Comparison of ENCODE assay signal across 8 cellular contexts in the genomic region with DNA sequence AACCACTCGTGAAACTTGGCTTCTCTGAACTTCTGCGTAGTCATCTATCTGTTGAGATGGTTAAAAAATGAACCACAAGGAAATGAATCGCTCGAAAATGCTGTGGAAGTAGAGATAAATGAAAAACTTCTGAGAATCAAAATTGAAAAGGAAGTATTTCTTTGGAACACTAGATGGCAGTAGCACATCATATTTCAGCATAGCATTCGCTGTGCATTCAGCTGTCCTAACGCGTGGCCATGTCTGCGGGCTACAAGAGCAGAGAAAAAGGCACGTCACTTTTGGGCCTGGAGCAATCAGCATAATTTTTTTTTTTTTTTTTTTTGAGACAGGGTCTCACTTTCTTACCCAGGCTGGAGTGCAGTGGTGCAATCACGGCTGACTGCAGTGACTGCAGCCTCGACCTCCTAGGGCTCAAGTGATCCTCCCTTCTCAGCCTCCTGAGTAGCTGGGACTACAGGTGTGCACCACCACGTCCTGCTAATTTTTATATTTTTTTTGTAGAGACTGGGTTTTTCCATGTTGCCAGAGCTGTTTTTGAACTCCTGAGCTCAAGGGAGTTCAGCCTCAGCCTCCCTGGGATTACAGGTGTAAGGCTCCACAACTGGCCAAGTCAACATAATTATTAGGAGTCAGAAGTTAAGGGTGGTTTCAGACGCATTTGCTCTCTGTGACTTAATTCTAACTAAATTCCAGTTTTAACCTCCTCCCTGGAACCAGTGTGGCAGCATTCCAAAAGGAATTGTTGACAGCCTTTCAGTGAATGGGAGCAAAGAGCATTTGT. TPM values are rescaled to one million over a fixed set of nuclear protein-coding genes. Genes with fewer than 3 reads are reported as not detected.
A peak's percentile ranks its signal among the peaks of the same experiment; 100 is the strongest.
DNase-seq lines count a peak whose midpoint lies in the region; ATAC-seq and TF ChIP-seq lines count a peak whose summit lies in the region.

No MANE protein-coding gene starts in this region.

- no peak overlapping the region for H3K27ac ChIP-seq in endodermal cell (ENCODE audit: low read depth, low read length)
- H3K27ac ChIP-seq in suprapubic skin: no peak overlapping the region

- H3K9me3 Mint-ChIP-seq in activated CD4-positive, alpha-beta T cell treated with anti-CD3 and anti-CD28 coated beads for 36 hours (ENCODE audit: low read depth): peaks cover 2% of the 10 kb centered on the region
- H3K9me3 Mint-ChIP-seq in endodermal cell (peaks cover 11% of the 10 kb centered on the region), mesothelial cell of epicardium (peaks cover 12% of the 10 kb centered on the region)

- POLR2A ChIA-PET in activated CD4-positive, alpha-beta T cell treated with anti-CD3 and anti-CD28 coated beads for 36 hours (lab: Charles Lee): no interaction called here

- H3K4me1 ChIP-seq in endodermal cell (ENCODE audit: control insufficient read depth, insufficient read depth, low read length) (no peaks in the 10 kb centered on the region), suprapubic skin (no peaks in the 10 kb centered on the region)

- TF ChIP-seq CTCF in AG09309 (IDR thresholded peaks at IDR 0.05; ENCODE audit: control insufficient read depth, insufficient read depth, low read depth, low read length, missing control alignments) (peak; percentile 59), endodermal cell (conservative IDR thresholded peaks at IDR 0.05) (peak; percentile 88), mesothelial cell of epicardium (IDR thresholded peaks at IDR 0.05; ENCODE audit: unreplicated experiment) (peak; percentile 89), suprapubic skin (IDR thresholded peaks at IDR 0.05) (peak; percentile 53 to 87)

- no peak overlapping the region for H3K9ac ChIP-seq in endodermal cell (ENCODE audit: extremely low read depth, low read length, poor library complexity, severe bottlenecking)

- H3K36me3 ChIP-seq in endodermal cell (ENCODE audit: control insufficient read depth, insufficient read depth, low read length): no peaks in the 10 kb centered on the region
- no peaks in the 10 kb centered on the region for H3K36me3 ChIP-seq in suprapubic skin

- peaks cover 30% of the 10 kb centered on the region for H3K27me3 Mint-ChIP-seq in activated CD4-positive, alpha-beta T cell treated with anti-CD3 and anti-CD28 coated beads for 36 hours
- H3K27me3 Mint-ChIP-seq in endodermal cell (ENCODE audit: insufficient read depth) (no peaks in the 10 kb centered on the region), mesothelial cell of epicardium (ENCODE audit: low read depth) (peaks cover 19% of the 10 kb centered on the region)

- H3K27me3 ChIP-seq in endodermal cell (ENCODE audit: control insufficient read depth, insufficient read depth, low read length, poor library complexity, severe bottlenecking): no peaks in the 10 kb centered on the region
- H3K27me3 ChIP-seq in suprapubic skin: no peaks in the 10 kb centered on the region

- WGBS in endodermal cell (ENCODE audit: insufficient coverage in 1 of 2, insufficient read length in 1 of 2), 2 experiments: 24 to 41% methylated on average over 10 to 13 of the region's 13 CpGs
- WGBS in suprapubic skin: 20% methylated on average over 13 of the region's 13 CpGs

- ATAC-seq in GM18498 (IDR thresholded peaks at IDR 0.05; ENCODE audit: unreplicated experiment) (peak; percentile 79), HG03196 (IDR thresholded peaks at IDR 0.05; ENCODE audit: unreplicated experiment) (peak; percentile 79)
- ATAC-seq in activated CD4-positive, alpha-beta T cell treated with anti-CD3 and anti-CD28 coated beads for 36 hours: peak; percentile 94

- H3K4me3 Mint-ChIP-seq in activated CD4-positive, alpha-beta T cell treated with anti-CD3 and anti-CD28 coated beads for 36 hours: no peak overlapping the region
- H3K4me3 Mint-ChIP-seq in endodermal cell (no peak overlapping the region), mesothelial cell of epicardium (no peak overlapping the region)

- no peak for TF ChIP-seq EP300 in suprapubic skin (IDR thresholded peaks at IDR 0.05)

- peaks cover 8% of the 10 kb centered on the region for H3K9me3 ChIP-seq in endodermal cell (ENCODE audit: control insufficient read depth, low read length)
- H3K9me3 ChIP-seq in suprapubic skin: no peaks in the 10 kb centered on the region

- CTCF ChIA-PET in activated CD4-positive, alpha-beta T cell treated with anti-CD3 and anti-CD28 coated beads for 36 hours (lab: Charles Lee): interaction anchor here (0.7 to 4.1 kb wide), 58 partner anchors 9 to 1245 kb away, joined by 3 to 43 read pairs (median 4); partner anchors contain the start of gene HEBP2

- DNase-seq in AG09309 (ENCODE audit: low read depth): peak; percentile 40
- peak; percentile 81 for DNase-seq in NCI-H345 (lab: John Stamatoyannopoulos, UW)
- peak; percentile 68 for DNase-seq in activated CD4-positive, alpha-beta T cell treated with anti-CD3 and anti-CD28 coated beads for 36 hours
- peak; percentile 72 for DNase-seq in endodermal cell
- no peak for DNase-seq in mesothelial cell of epicardium (ENCODE audit: low spot score in 2 of 2, unreplicated experiment in 2 of 2)
- DNase-seq in suprapubic skin (ENCODE audit: low spot score in 2 of 2): peak in 1 of 2 donors; percentile 56

- no peak overlapping the region for H3K27ac Mint-ChIP-seq in activated CD4-positive, alpha-beta T cell treated with anti-CD3 and anti-CD28 coated beads for 36 hours
- no peak overlapping the region for H3K27ac Mint-ChIP-seq in endodermal cell
- no peak overlapping the region for H3K27ac Mint-ChIP-seq in mesothelial cell of epicardium

- H3K4me3 ChIP-seq in AG09309 (ENCODE audit: control insufficient read depth, low read depth, low read length) (no peak overlapping the region), endodermal cell (ENCODE audit: low read length) (no peak overlapping the region), suprapubic skin (no peak overlapping the region)

- H3K36me3 Mint-ChIP-seq in activated CD4-positive, alpha-beta T cell treated with anti-CD3 and anti-CD28 coated beads for 36 hours (ENCODE audit: low read depth): no peaks in the 10 kb centered on the region
- H3K36me3 Mint-ChIP-seq in endodermal cell (ENCODE audit: low read depth) (no peaks in the 10 kb centered on the region), mesothelial cell of epicardium (no peaks in the 10 kb centered on the region)

- intact Hi-C loops in activated CD4-positive, alpha-beta T cell treated with anti-CD3 and anti-CD28 coated beads for 36 hours (cut with DNase I, micrococcal nuclease): loop anchor here (1.0 to 10.0 kb wide), 13 partner anchors 96 to 651 kb away; partner anchors contain the start of gene HEBP2 (in 2 of the 2)

- no peak for TF ChIP-seq POLR2A in suprapubic skin (IDR thresholded peaks at IDR 0.05)

- peaks cover 6% of the 10 kb centered on the region for H3K4me1 Mint-ChIP-seq in activated CD4-positive, alpha-beta T cell treated with anti-CD3 and anti-CD28 coated beads for 36 hours
- H3K4me1 Mint-ChIP-seq in endodermal cell (peaks cover 3% of the 10 kb centered on the region), mesothelial cell of epicardium (peaks cover 20% of the 10 kb centered on the region)

RNA-seq across cellular contexts. Expression of gene PERP, which starts 8.8 kb away (rescaled TPM):
- 1 to 10 TPM; 2.7 to 3.7 TPM for total RNA-seq in activated CD4-positive, alpha-beta T cell treated with anti-CD3 and anti-CD28 coated beads for 36 hours
- total RNA-seq in endodermal cell (100 to 1,000 TPM in 1 of 2 donors, 10 to 100 TPM in 1; 85.4 to 120 TPM), mesothelial cell of epicardium (54.4 to 57.6 TPM (median 55.6 TPM) in 3 replicates), suprapubic skin (1,000 to 10,000 TPM in 3 of 4 donors, 100 to 1,000 TPM in 1; 715 to 1,965 (median 1,827) TPM)
- 32.2 TPM for polyA plus RNA-seq in endodermal cell (2013, experiment 1 of 2)
- polyA plus RNA-seq in endodermal cell (2013, experiment 2 of 2): 33.7 TPM

RNA-seq across cellular contexts. Expression of gene ARFGEF3, which starts 45.7 kb away (rescaled TPM):
- total RNA-seq in activated CD4-positive, alpha-beta T cell treated with anti-CD3 and anti-CD28 coated beads for 36 hours: 1 to 10 TPM; 1.6 to 1.7 TPM
- total RNA-seq in endodermal cell: 10 to 100 TPM; 10.9 to 14.3 TPM
- 1.6 TPM for polyA plus RNA-seq in endodermal cell (2013, experiment 1 of 2)
- 1.7 TPM for polyA plus RNA-seq in endodermal cell (2013, experiment 2 of 2)
- total RNA-seq in mesothelial cell of epicardium: 6.1 to 6.3 TPM (median 6.1 TPM) in 3 replicates
- 10 to 100 TPM in 2 of 4 donors, 1 to 10 TPM in 2; 5.1 to 20.6 (median 9.6) TPM for total RNA-seq in suprapubic skin

Comparison
In these comparisons a context has a peak if more than half of its experiments do, and no peak if none do; other contexts are left out.
1. DNase-seq: peak in AG09309 (single experiment), NCI-H345 (single experiment), activated CD4-positive, alpha-beta T cell treated with anti-CD3 and anti-CD28 coated beads for 36 hours (single experiment) and endodermal cell (single experiment); none in mesothelial cell of epicardium (0 of 2).
2. RNA of gene PERP, which starts 8.8 kb away (total RNA-seq): 715 to 1,965 TPM in suprapubic skin, 85.4 to 120 TPM in endodermal cell and 54.4 to 57.6 TPM in mesothelial cell of epicardium; 2.7 to 3.7 TPM in activated CD4-positive, alpha-beta T cell treated with anti-CD3 and anti-CD28 coated beads for 36 hours; every median in the first group is over 10 times any median in the second.
3. Peak in every context shown above with its lines, with median percentiles within 50 percentile points of each other: CTCF ChIP-seq and ATAC-seq.